ENCODE assay signal across 15 cellular contexts in the genomic region with DNA sequence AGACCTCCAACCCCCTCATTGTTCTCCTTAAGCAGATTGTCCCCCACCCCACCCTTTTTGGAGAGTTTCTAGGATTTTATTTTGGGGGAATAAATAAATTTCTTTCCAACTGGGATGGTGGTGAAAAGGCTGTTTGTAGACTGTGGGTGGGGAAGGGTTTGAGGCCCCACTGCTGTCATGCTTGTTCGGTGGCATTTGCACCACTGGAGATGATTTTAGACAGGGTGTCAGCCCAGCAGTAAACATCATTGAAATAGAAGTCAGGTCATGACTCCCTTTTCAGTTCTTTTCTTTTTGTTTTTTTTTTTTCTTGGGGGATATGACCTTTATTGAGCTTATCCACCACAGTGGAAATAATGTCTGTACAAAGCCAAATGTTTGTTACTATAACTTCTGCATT. TPM values are rescaled to one million over a fixed set of nuclear protein-coding genes. Genes with fewer than 3 reads are reported as not detected.
A peak's percentile ranks its signal among the peaks of the same experiment; 100 is the strongest.
DNase-seq lines count a peak whose midpoint lies in the region; ATAC-seq and TF ChIP-seq lines count a peak whose summit lies in the region.
"Had no signal": no experiment of that assay in that cellular context is flagged by ENCODE, and none has a peak within 500 bp of the region (broad histone marks: within the 10 kb centered on the region; RNA-seq: fewer than 3 reads in every experiment).

No MANE protein-coding gene starts in this region.

- H3K27me3 Mint-ChIP-seq in activated T-helper 17 cell treated with anti-CD3 and anti-CD28 coated beads, Interleukin-2, amount 50 U/mL, for 72 hours, result no peaks in the 10 kb centered on the region
- no peaks in the 10 kb centered on the region for H3K27me3 Mint-ChIP-seq in memory B cell

- peaks cover 67% of the 10 kb centered on the region for H3K4me1 Mint-ChIP-seq in activated T-helper 17 cell treated with anti-CD3 and anti-CD28 coated beads, Interleukin-2, amount 50 U/mL, for 72 hours
- H3K4me1 Mint-ChIP-seq in memory B cell, result peaks cover 48% of the 10 kb centered on the region

- H3K27me3 ChIP-seq in heart left ventricle (no peaks in the 10 kb centered on the region), suprapubic skin (no peaks in the 10 kb centered on the region), adrenal gland (no peaks in the 10 kb centered on the region)
- H3K27me3 ChIP-seq: MG63, upper lobe of right lung had no signal

- H3K4me3 ChIP-seq in heart left ventricle, result no peak overlapping the region
- H3K4me3 ChIP-seq in suprapubic skin, result no peak overlapping the region
- no peak overlapping the region for H3K4me3 ChIP-seq in adrenal gland
- H3K4me3 ChIP-seq: MG63, upper lobe of right lung had no signal

- ATAC-seq in heart left ventricle, result no peak
- ATAC-seq in Right ventricle myocardium inferior, result no peak
- peak; percentile 51 for ATAC-seq in activated T-helper 17 cell treated with anti-CD3 and anti-CD28 coated beads, Interleukin-2, amount 50 U/mL, for 72 hours (replicated peaks)
- ATAC-seq in memory B cell (ENCODE audit: low read depth), result no peak

- H3K4me1 ChIP-seq in heart left ventricle, result peaks cover 0 to 72% (median 29%) of the 10 kb centered on the region in 12 donors
- H3K4me1 ChIP-seq in suprapubic skin, result peaks cover 63% of the 10 kb centered on the region
- H3K4me1 ChIP-seq in adrenal gland (replicated peaks in 1 of 2), result peaks cover 11 to 14% of the 10 kb centered on the region in 2 donors

- H3K9me3 Mint-ChIP-seq in activated T-helper 17 cell treated with anti-CD3 and anti-CD28 coated beads, Interleukin-2, amount 50 U/mL, for 72 hours, result no peaks in the 10 kb centered on the region
- no peaks in the 10 kb centered on the region for H3K9me3 Mint-ChIP-seq in memory B cell

- intact Hi-C loops in heart left ventricle (cut with DNase I) (no loop called here), Right ventricle myocardium inferior (cut with DNase I) (no loop called here), adrenal gland (cut with DNase I) (no loop called here)

- DNase-seq in heart left ventricle (no peak), Right ventricle myocardium inferior (ENCODE audit: missing footprints) (no peak), memory B cell (ENCODE audit: low spot score in 2 of 2) (no peak), suprapubic skin (ENCODE audit: low spot score in 2 of 2) (no peak), adrenal gland (no peak), DMS79 treated with DMSO at 0.1 percent for 48 hours (lab: John Stamatoyannopoulos, UW) (no peak), COLO668 (lab: John Stamatoyannopoulos, UW; ENCODE audit: unreplicated experiment) (no peak)
- DNase-seq: foreskin melanocyte, MG63, T1000, upper lobe of right lung had no signal

- no peak for TF ChIP-seq EP300 in suprapubic skin (IDR thresholded peaks at IDR 0.05)

- TF ChIP-seq CTCF in heart left ventricle (IDR thresholded peaks at IDR 0.05), result no peak
- no peak for TF ChIP-seq CTCF in suprapubic skin (IDR thresholded peaks at IDR 0.05)
- no peak for TF ChIP-seq CTCF in adrenal gland (IDR thresholded peaks at IDR 0.05)

- H3K36me3 Mint-ChIP-seq in activated T-helper 17 cell treated with anti-CD3 and anti-CD28 coated beads, Interleukin-2, amount 50 U/mL, for 72 hours (ENCODE audit: low read depth), result peaks cover 59% of the 10 kb centered on the region
- H3K36me3 Mint-ChIP-seq in memory B cell, result peaks cover 16% of the 10 kb centered on the region

- 44 to 67% (median 56%) methylated on average over 1 of the region's 1 CpG for WGBS in heart left ventricle, 4 donors
- 43% methylated on average over 1 of the region's 1 CpG for WGBS in suprapubic skin
- WGBS in adrenal gland, 4 donors, result 67 to 85% (median 71%) methylated on average over 1 of the region's 1 CpG

- peak overlapping the region; percentile 93 for H3K4me3 Mint-ChIP-seq in activated T-helper 17 cell treated with anti-CD3 and anti-CD28 coated beads, Interleukin-2, amount 50 U/mL, for 72 hours
- H3K4me3 Mint-ChIP-seq in memory B cell, result peak overlapping the region; percentile 35

- H3K27ac ChIP-seq in heart left ventricle (peak overlapping the region in 8 of 12 donors; percentile 22 to 54 (median 44)), suprapubic skin (peak overlapping the region; percentile 74), adrenal gland (no peak overlapping the region)
- H3K27ac ChIP-seq: RWPE1 had no signal

- H3K36me3 ChIP-seq in heart left ventricle (peaks cover 0 to 4% (median 0%) of the 10 kb centered on the region in 9 donors), suprapubic skin (no peaks in the 10 kb centered on the region), adrenal gland (replicated peaks in 1 of 2) (no peaks in the 10 kb centered on the region)
- H3K36me3 ChIP-seq: upper lobe of right lung had no signal

- peak overlapping the region; percentile 94 for H3K27ac Mint-ChIP-seq in activated T-helper 17 cell treated with anti-CD3 and anti-CD28 coated beads, Interleukin-2, amount 50 U/mL, for 72 hours
- H3K27ac Mint-ChIP-seq in memory B cell, result peak overlapping the region; percentile 10

- no peaks in the 10 kb centered on the region for H3K9me3 ChIP-seq in heart left ventricle
- H3K9me3 ChIP-seq in suprapubic skin, result no peaks in the 10 kb centered on the region
- H3K9me3 ChIP-seq in adrenal gland (replicated peaks in 1 of 3), result no peaks in the 10 kb centered on the region
- H3K9me3 ChIP-seq: MG63, upper lobe of right lung had no signal

- TF ChIP-seq POLR2A in heart left ventricle (IDR thresholded peaks at IDR 0.05) (no peak), suprapubic skin (IDR thresholded peaks at IDR 0.05) (no peak), adrenal gland (IDR thresholded peaks at IDR 0.05) (no peak)

RNA-seq across cellular contexts. Expression of a gene that starts 14.0 kb away (rescaled TPM):
- 10 to 100 TPM; 32.6 to 55.5 (median 48.5) TPM for total RNA-seq in heart left ventricle
- 10 to 100 TPM; 38.8 to 66.9 TPM for polyA plus RNA-seq in heart left ventricle
- 39.1 TPM for total RNA-seq in Right ventricle myocardium inferior
- 10 to 100 TPM; 39.0 to 46.1 TPM for total RNA-seq in activated T-helper 17 cell treated with anti-CD3 and anti-CD28 coated beads, Interleukin-2, amount 50 U/mL, for 72 hours
- 100 to 1,000 TPM in 2 of 4 donors, 10 to 100 TPM in 2; 67.3 to 111 (median 93.8) TPM for total RNA-seq in suprapubic skin
- total RNA-seq in adrenal gland, result 10 to 100 TPM; 49.1 to 67.8 (median 56.7) TPM
- polyA plus RNA-seq in adrenal gland, result 10 to 100 TPM; 46.3 to 63.3 (median 48.6) TPM

RNA-seq across cellular contexts. Expression of a gene that starts 43.5 kb away (rescaled TPM):
- total RNA-seq in heart left ventricle (1 to 10 TPM in 1 of 9 donors, under 1 TPM in 1, not detected in 7; 0.34 to 1.1 TPM), Right ventricle myocardium inferior (not detected), suprapubic skin (not detected), adrenal gland (under 1 TPM in 1 of 8 donors, not detected in 7; 0.78 TPM)
- polyA plus RNA-seq in heart left ventricle (under 1 TPM in 1 of 2 donors, not detected in 1; 0.04 TPM), adrenal gland (under 1 TPM in 1 of 3 donors, not detected in 2; 0.03 TPM)
- total RNA-seq in activated T-helper 17 cell treated with anti-CD3 and anti-CD28 coated beads, Interleukin-2, amount 50 U/mL, for 72 hours, result 10 to 100 TPM in 1 of 2 donors, 1 to 10 TPM in 1; 8.7 to 10.1 TPM
- total RNA-seq: Daoy, pulmonary artery endothelial cell had no signal

Comparison
In these comparisons a context has a peak if more than half of its experiments do, and no peak if none do; other contexts are left out.
1. H3K27ac ChIP-seq: peak in heart left ventricle (8 of 12) and suprapubic skin (single experiment); none in adrenal gland (0 of 5).